In genomic region chr1:8409107-8409506, GRCh38 we compare ENCODE assay signal across 1 cellular context.
TF ChIP-seq lines count a peak whose summit lies in the region.

No MANE protein-coding gene starts in this region.

TF ChIP-seq in HCT116, 20 proteins besides CTCF, POLR2A, EP300 and RAD21 (continued from another document):
- TF ChIP-seq ZFX (IDR thresholded peaks at IDR 0.05): no peak
- no peak for TF ChIP-seq CEBPB (IDR thresholded peaks at IDR 0.05; ENCODE audit: low read depth)
- no peak for TF ChIP-seq JUND (IDR thresholded peaks at IDR 0.05)
- TF ChIP-seq ATF3 (IDR thresholded peaks at IDR 0.05): no peak
- TF ChIP-seq SRF (IDR thresholded peaks at IDR 0.05; ENCODE audit: low read depth): no peak
- TF ChIP-seq MAX (IDR thresholded peaks at IDR 0.05): no peak
TF ChIP-seq in HCT116: peak in this region for 0.
